Comparison of ENCODE assay signal across 8 cellular contexts in the genomic region with DNA sequence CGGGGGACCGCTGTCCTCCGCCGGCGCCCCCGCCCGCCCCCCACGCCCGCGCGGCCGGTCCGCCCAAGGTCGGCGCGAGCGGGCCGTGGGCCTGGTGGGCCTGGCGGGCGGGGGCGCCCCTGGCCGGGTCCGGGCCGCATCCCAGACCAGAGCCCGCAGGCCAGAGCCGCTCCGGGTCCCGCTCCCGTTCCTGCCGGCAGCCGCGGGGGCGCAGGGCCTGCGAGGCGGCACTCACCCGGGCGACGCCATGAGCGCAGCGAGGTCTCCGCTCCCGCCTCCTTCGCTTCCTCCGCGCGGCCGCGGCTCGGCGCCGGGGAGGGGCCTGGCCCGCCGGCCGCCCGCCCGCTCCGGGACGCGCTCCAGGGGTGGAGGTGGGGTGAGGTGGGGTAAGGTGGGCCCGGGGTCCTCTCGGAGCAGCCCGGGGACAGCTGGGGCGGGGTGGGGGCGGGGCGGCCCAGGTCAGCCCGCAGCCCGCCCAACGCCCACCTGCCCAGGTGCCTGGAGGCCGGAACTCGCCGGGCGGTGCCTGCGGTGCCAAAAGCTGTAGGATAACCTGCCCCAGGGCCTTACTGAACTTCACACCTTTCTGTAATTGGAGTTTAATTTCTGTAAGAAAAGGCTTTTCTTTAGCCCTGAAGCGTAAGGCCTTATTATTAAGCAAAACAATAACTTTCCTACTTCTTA. TPM values are rescaled to one million over a fixed set of nuclear protein-coding genes. Genes with fewer than 3 reads are reported as not detected.
DNase-seq lines count a peak whose midpoint lies in the region; ATAC-seq, FAIRE-seq and TF ChIP-seq lines count a peak whose summit lies in the region.

TSS of gene URGCP (minus strand) at position 270 of the 684 bp plus-strand sequence. CDS start at position 249, 21 bp downstream.

- ATAC-seq in GM21786 (IDR thresholded peaks at IDR 0.05; ENCODE audit: unreplicated experiment), result peak; percentile 77
- ATAC-seq in central memory CD8-positive, alpha-beta T cell (replicated peaks; ENCODE audit: extremely low read depth, poor library complexity, severe bottlenecking), result peak; percentile 92

- DNase-seq in GM10248 (ENCODE audit: extremely low spot score) (peak; percentile 83), kidney (peak; percentile 88), OCI-M2 (lab: John Stamatoyannopoulos, UW; ENCODE audit: unreplicated experiment) (no peak)
- DNase-seq in activated CD4-positive, CD25-positive, alpha-beta regulatory T cell (lab: John Stamatoyannopoulos, UW), result peak; percentile 12 to 42 (median 34)
- DNase-seq in central memory CD8-positive, alpha-beta T cell (ENCODE audit: low spot score in 2 of 2), result peak; percentile 29 to 36
- DNase-seq in stimulated activated CD4-positive, alpha-beta T cell treated with anti-CD3 and anti-CD28 coated beads, Interleukin-15, amount 100 ng/mL, for 1 hour (ENCODE audit: low read depth in 1 of 2, low spot score in 1 of 2), result peak; percentile 21 to 47

- peak within 1 kb of the TSS; percentile 92 for H3K4me2 ChIP-seq in Loucy (ENCODE audit: low read depth, low read length, poor library complexity, severe bottlenecking)

- peaks cover 31% of the 10 kb centered on the region for H3K79me2 ChIP-seq in Loucy (ENCODE audit: insufficient read depth, low read length)

- TF ChIP-seq CTCF in GM10248 (IDR thresholded peaks at IDR 0.05; ENCODE audit: control extremely low read depth, extremely low read depth, low read depth, missing control alignments) (no peak), Loucy (conservative IDR thresholded peaks at IDR 0.05; ENCODE audit: low read length) (no peak), kidney (IDR thresholded peaks at IDR 0.05; ENCODE audit: borderline replicate concordance, extremely low read depth, insufficient read depth) (no peak)

- no peaks in the 10 kb centered on the region for H3K9me2 ChIP-seq in Loucy (replicated peaks; ENCODE audit: low read depth, low read length)

- peak within 1 kb of the TSS; percentile 90 for H3K4me3 Mint-ChIP-seq in central memory CD8-positive, alpha-beta T cell

- H3K4me1 ChIP-seq in Loucy (ENCODE audit: insufficient read depth, low read length, poor library complexity, severe bottlenecking) (peaks cover 37% of the 10 kb centered on the region), kidney (ENCODE audit: control insufficient read depth in 1 of 2, insufficient read depth in 1 of 2, low read depth in 1 of 2, low read length in 2 of 2) (peaks cover 21 to 26% of the 10 kb centered on the region in 2 donors)

- H3K36me3 Mint-ChIP-seq in central memory CD8-positive, alpha-beta T cell (ENCODE audit: insufficient read depth), result peaks cover 6% of the 10 kb centered on the region

- H3K4me1 Mint-ChIP-seq in central memory CD8-positive, alpha-beta T cell, result peaks cover 30% of the 10 kb centered on the region

- no peaks in the 10 kb centered on the region for H3K36me3 ChIP-seq in Loucy (ENCODE audit: insufficient read depth, low read length)
- peaks cover 0 to 2% of the 10 kb centered on the region in 2 donors for H3K36me3 ChIP-seq in kidney (ENCODE audit: control insufficient read depth in 1 of 2, insufficient read depth in 2 of 2, low read length in 2 of 2)

- FAIRE-seq in kidney (lab: Jason Lieb, UNC), result no peak

- intact Hi-C loops in kidney (cut with DNase I), result no loop called here

- no peaks in the 10 kb centered on the region for H3K9me3 ChIP-seq in Loucy (ENCODE audit: insufficient read depth, low read depth, low read length)
- H3K9me3 ChIP-seq in kidney (ENCODE audit: control insufficient read depth in 1 of 2, low read length in 2 of 2), result no peaks in the 10 kb centered on the region

- POLR2A ChIA-PET in GM10248 (lab: Yijun Ruan, JAX), result no interaction called here

- H4K20me1 ChIP-seq in Loucy (ENCODE audit: insufficient read depth, low read length, poor library complexity, severe bottlenecking), result peaks cover 10% of the 10 kb centered on the region

- H3K27ac Mint-ChIP-seq in central memory CD8-positive, alpha-beta T cell (ENCODE audit: low read depth), result peak within 1 kb of the TSS; percentile 91

- H3K27me3 ChIP-seq in Loucy (ENCODE audit: insufficient read depth, low read length, poor library complexity, severe bottlenecking), result no peaks in the 10 kb centered on the region

- CTCF ChIA-PET in GM10248 (lab: Yijun Ruan, JAX), result interaction anchor here (0.8 to 1.4 kb wide), 3 partner anchors 17 to 22 kb away, joined by 3 to 4 read pairs (median 3); no protein-coding TSS in a partner anchor

- H3K27me3 Mint-ChIP-seq in central memory CD8-positive, alpha-beta T cell, result no peaks in the 10 kb centered on the region

- peak within 1 kb of the TSS; percentile 79 for H2AFZ ChIP-seq in Loucy (ENCODE audit: low read length)

- H3K4me3 ChIP-seq in Loucy (ENCODE audit: low read length, poor library complexity, severe bottlenecking), result peak within 1 kb of the TSS; percentile 88
- peak within 1 kb of the TSS; percentile 81 to 82 for H3K4me3 ChIP-seq in kidney (ENCODE audit: low read length in 2 of 2)

- H3K9me3 Mint-ChIP-seq in central memory CD8-positive, alpha-beta T cell, result no peaks in the 10 kb centered on the region

- H3K27ac ChIP-seq in kidney (ENCODE audit: low read depth in 2 of 2, low read length in 2 of 2), result peak within 1 kb of the TSS; percentile 89 to 92

- no peaks in the 10 kb centered on the region for H3F3A ChIP-seq in Loucy (ENCODE audit: low read depth)

- peak within 1 kb of the TSS; percentile 78 for H3K9ac ChIP-seq in Loucy (ENCODE audit: low read depth, low read length, poor library complexity, severe bottlenecking)
- peak within 1 kb of the TSS; percentile 86 to 90 for H3K9ac ChIP-seq in kidney (ENCODE audit: low read length in 2 of 2)

RNA-seq across cellular contexts. Expression of gene URGCP, which starts in this region (rescaled TPM):
- 41.0 TPM for total RNA-seq in kidney
- polyA plus RNA-seq in kidney (ENCODE audit: insufficient read depth, low read depth, low replicate concordance), result 32.9 TPM
